ENCODE assay signal across 22 cellular contexts in genomic region chr2:10338242-10339188, GRCh38. TPM values are rescaled to one million over a fixed set of nuclear protein-coding genes. Genes with fewer than 3 reads are reported as not detected.
DNase-seq lines count a peak whose midpoint lies in the region; ATAC-seq and TF ChIP-seq lines count a peak whose summit lies in the region.
"Had no signal": no experiment of that assay in that cellular context is flagged by ENCODE, and none has a peak within 500 bp of the region (broad histone marks: within the 10 kb centered on the region; RNA-seq: fewer than 3 reads in every experiment).

No MANE protein-coding gene starts in this region.

- no peak for TF ChIP-seq CTCF in right lobe of liver (IDR thresholded peaks at IDR 0.05)

- H3K9me3 ChIP-seq in right lobe of liver: no peaks in the 10 kb centered on the region
- H3K9me3 ChIP-seq: colonic mucosa had no signal

- H3K4me3 Mint-ChIP-seq in activated naive CD4-positive, alpha-beta T cell treated with anti-CD3 and anti-CD28 coated beads, Interleukin-2, amount 50 U/mL, for 24 hours: no peak overlapping the region
- H3K4me3 Mint-ChIP-seq in activated naive CD8-positive, alpha-beta T cell treated with anti-CD3 and anti-CD28 coated beads for 36 hours: no peak overlapping the region
- H3K4me3 Mint-ChIP-seq in stimulated activated naive CD8-positive, alpha-beta T cell treated with anti-CD3 and anti-CD28 coated beads, Interleukin-15, Interleukin-2, amounts not matched to agents 100 ng/mL and 50 ng/mL, for 24 hours: no peak overlapping the region
- H3K4me3 Mint-ChIP-seq: activated T-helper 17 cell treated with anti-CD3 and anti-CD28 coated beads, Interleukin-2, amount 50 U/mL, for 72 hours; immature natural killer cell; neural crest cell had no signal

- DNase-seq in activated naive CD4-positive, alpha-beta T cell (lab: John Stamatoyannopoulos, UW): no peak
- no peak for DNase-seq in activated naive CD8-positive, alpha-beta T cell treated with anti-CD3 and anti-CD28 coated beads for 36 hours
- peak in 1 of 3 donors; percentile 43 for DNase-seq in right lobe of liver
- no peak for DNase-seq in NCI-H187 treated with DMSO at 0.1 percent for 48 hours (lab: John Stamatoyannopoulos, UW)
- DNase-seq in dedifferentiated amniotic fluid mesenchymal stem cell (ENCODE audit: extremely low spot score): no peak
- no peak for DNase-seq in GF-D8 (lab: John Stamatoyannopoulos, UW)
- DNase-seq: BE2C, brain microvascular endothelial cell, colonic mucosa, esophagus squamous epithelium, immature natural killer cell, midbrain, NCI-H1930, NCI-H526 treated with DMSO at 0.1 percent for 48 hours, upper lobe of left lung had no signal

- peak overlapping the region; percentile 42 for H3K27ac Mint-ChIP-seq in activated naive CD4-positive, alpha-beta T cell treated with anti-CD3 and anti-CD28 coated beads, Interleukin-2, amount 50 U/mL, for 24 hours
- H3K27ac Mint-ChIP-seq in activated naive CD8-positive, alpha-beta T cell treated with anti-CD3 and anti-CD28 coated beads for 36 hours: peak overlapping the region; percentile 52
- peak overlapping the region; percentile 48 for H3K27ac Mint-ChIP-seq in stimulated activated naive CD8-positive, alpha-beta T cell treated with anti-CD3 and anti-CD28 coated beads, Interleukin-15, Interleukin-2, amounts not matched to agents 100 ng/mL and 50 ng/mL, for 24 hours

- H3K36me3 Mint-ChIP-seq in activated naive CD4-positive, alpha-beta T cell treated with anti-CD3 and anti-CD28 coated beads, Interleukin-2, amount 50 U/mL, for 24 hours: peaks cover 8% of the 10 kb centered on the region
- peaks cover 35% of the 10 kb centered on the region for H3K36me3 Mint-ChIP-seq in activated naive CD8-positive, alpha-beta T cell treated with anti-CD3 and anti-CD28 coated beads for 36 hours
- H3K36me3 Mint-ChIP-seq in stimulated activated naive CD8-positive, alpha-beta T cell treated with anti-CD3 and anti-CD28 coated beads, Interleukin-15, Interleukin-2, amounts not matched to agents 100 ng/mL and 50 ng/mL, for 24 hours (ENCODE audit: low read depth): peaks cover 52% of the 10 kb centered on the region

- H3K4me1 Mint-ChIP-seq in activated naive CD4-positive, alpha-beta T cell treated with anti-CD3 and anti-CD28 coated beads, Interleukin-2, amount 50 U/mL, for 24 hours: peaks cover 67% of the 10 kb centered on the region
- H3K4me1 Mint-ChIP-seq in activated naive CD8-positive, alpha-beta T cell treated with anti-CD3 and anti-CD28 coated beads for 36 hours: peaks cover 48% of the 10 kb centered on the region
- H3K4me1 Mint-ChIP-seq in stimulated activated naive CD8-positive, alpha-beta T cell treated with anti-CD3 and anti-CD28 coated beads, Interleukin-15, Interleukin-2, amounts not matched to agents 100 ng/mL and 50 ng/mL, for 24 hours (ENCODE audit: low read depth): peaks cover 69% of the 10 kb centered on the region

- H3K27ac ChIP-seq in right lobe of liver: no peak overlapping the region
- H3K27ac ChIP-seq: brain microvascular endothelial cell, colonic mucosa, esophagus squamous epithelium, hepatocyte, upper lobe of left lung had no signal

- no peaks in the 10 kb centered on the region for H3K27me3 Mint-ChIP-seq in activated naive CD4-positive, alpha-beta T cell treated with anti-CD3 and anti-CD28 coated beads, Interleukin-2, amount 50 U/mL, for 24 hours
- H3K27me3 Mint-ChIP-seq in activated naive CD8-positive, alpha-beta T cell treated with anti-CD3 and anti-CD28 coated beads for 36 hours: no peaks in the 10 kb centered on the region
- H3K27me3 Mint-ChIP-seq in stimulated activated naive CD8-positive, alpha-beta T cell treated with anti-CD3 and anti-CD28 coated beads, Interleukin-15, Interleukin-2, amounts not matched to agents 100 ng/mL and 50 ng/mL, for 24 hours: no peaks in the 10 kb centered on the region
- H3K27me3 Mint-ChIP-seq: activated T-helper 17 cell treated with anti-CD3 and anti-CD28 coated beads, Interleukin-2, amount 50 U/mL, for 72 hours had no signal

- H3K36me3 ChIP-seq in right lobe of liver: no peaks in the 10 kb centered on the region
- H3K36me3 ChIP-seq: brain microvascular endothelial cell, colonic mucosa had no signal

- H3K27me3 ChIP-seq in right lobe of liver: no peaks in the 10 kb centered on the region
- H3K27me3 ChIP-seq: BE2C, brain microvascular endothelial cell, colonic mucosa, esophagus squamous epithelium, hepatocyte, upper lobe of left lung had no signal

- peak; percentile 23 to 53 (median 44) for ATAC-seq in right lobe of liver
- ATAC-seq: activated T-helper 17 cell treated with anti-CD3 and anti-CD28 coated beads, Interleukin-2, amount 50 U/mL, for 72 hours; GM12878; sciatic nerve had no signal

- TF ChIP-seq POLR2A in right lobe of liver (IDR thresholded peaks at IDR 0.05): no peak

- peaks cover 0 to 9% (median 0%) of the 10 kb centered on the region in 4 donors for H3K4me1 ChIP-seq in right lobe of liver
- H3K4me1 ChIP-seq: colonic mucosa, esophagus squamous epithelium had no signal

- H3K4me3 ChIP-seq in right lobe of liver: no peak overlapping the region
- H3K4me3 ChIP-seq: colonic mucosa, esophagus squamous epithelium, GM12878, hepatocyte, upper lobe of left lung had no signal

- H3K9me3 Mint-ChIP-seq in activated naive CD4-positive, alpha-beta T cell treated with anti-CD3 and anti-CD28 coated beads, Interleukin-2, amount 50 U/mL, for 24 hours: no peaks in the 10 kb centered on the region
- H3K9me3 Mint-ChIP-seq in activated naive CD8-positive, alpha-beta T cell treated with anti-CD3 and anti-CD28 coated beads for 36 hours: peaks cover 6% of the 10 kb centered on the region
- no peaks in the 10 kb centered on the region for H3K9me3 Mint-ChIP-seq in stimulated activated naive CD8-positive, alpha-beta T cell treated with anti-CD3 and anti-CD28 coated beads, Interleukin-15, Interleukin-2, amounts not matched to agents 100 ng/mL and 50 ng/mL, for 24 hours
- H3K9me3 Mint-ChIP-seq: activated T-helper 17 cell treated with anti-CD3 and anti-CD28 coated beads, Interleukin-2, amount 50 U/mL, for 72 hours; immature natural killer cell; neural crest cell had no signal

- intact Hi-C loops in right lobe of liver (cut with DNase I): no loop called here

- WGBS in right lobe of liver (ENCODE audit: insufficient coverage, low coverage, low lambda C conversion rate, missing lambda C conversion rate): 78% methylated on average over 14 of the region's 16 CpGs

RNA-seq across cellular contexts. Expression of gene HPCAL1, which starts 35.8 kb away (rescaled TPM):
- 100 to 1,000 TPM; 100 to 105 TPM for total RNA-seq in activated naive CD8-positive, alpha-beta T cell treated with anti-CD3 and anti-CD28 coated beads for 36 hours
- total RNA-seq in right lobe of liver: 10 to 100 TPM; 23.1 to 68.8 (median 29.1) TPM
